Comparison of ENCODE assay signal across 29 cellular contexts in the genomic region with DNA sequence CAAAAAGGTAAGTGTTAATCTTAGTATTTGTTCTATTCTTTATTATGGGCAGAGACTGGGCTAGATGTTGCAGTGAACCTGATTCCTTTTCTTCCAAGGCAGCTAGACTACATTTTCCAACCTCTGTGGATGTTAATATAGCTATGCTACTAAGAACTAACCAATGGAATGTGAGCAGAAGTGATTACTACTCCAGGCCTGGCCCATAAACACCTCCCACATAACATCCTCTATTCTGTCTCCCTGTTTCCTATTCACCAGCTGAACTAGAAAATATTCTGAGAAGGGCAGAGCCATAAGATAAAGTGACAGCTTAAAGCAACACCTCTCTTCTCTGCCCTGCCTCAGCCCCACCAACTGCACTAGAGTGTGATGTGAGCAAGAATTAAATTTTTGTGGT. TPM values are rescaled to one million over a fixed set of nuclear protein-coding genes. Genes with fewer than 3 reads are reported as not detected.
"Had no signal": no experiment of that assay in that cellular context is flagged by ENCODE, and none has a peak within 500 bp of the region (broad histone marks: within the 10 kb centered on the region; RNA-seq: fewer than 3 reads in every experiment).

No MANE protein-coding gene starts in this region.

- H3K9ac ChIP-seq: neural progenitor cell had no signal

- H3K4me3 ChIP-seq: body of pancreas, coronary artery, gastrocnemius medialis, neural progenitor cell, right atrium auricular region had no signal

- H3K27me3 ChIP-seq: body of pancreas, gastrocnemius medialis, neural progenitor cell, right atrium auricular region had no signal

- H3K4me1 ChIP-seq: body of pancreas, neural progenitor cell, right atrium auricular region had no signal

- H3K36me3 ChIP-seq: gastrocnemius medialis, neural progenitor cell, right atrium auricular region had no signal

- H3K27ac Mint-ChIP-seq: activated CD4-positive, alpha-beta memory T cell treated with anti-CD3 and anti-CD28 coated beads, Interleukin-2, amount 10 ng/mL, durations not matched to agents 7 days and 5 days; activated CD4-positive, alpha-beta T cell treated with anti-CD3 and anti-CD28 coated beads for 36 hours; activated naive CD8-positive, alpha-beta T cell treated with anti-CD3 and anti-CD28 coated beads for 36 hours; activated T-helper 17 cell treated with anti-CD3 and anti-CD28 coated beads, Interleukin-2, amount 50 U/mL, for 72 hours; neural progenitor cell; progenitor cell of endocrine pancreas; type B pancreatic cell; WTC11 had no signal

- FAIRE-seq: endometrium, TTC549 had no signal

- H3K9me3 ChIP-seq: body of pancreas, gastrocnemius medialis, right atrium auricular region had no signal

- ATAC-seq: activated CD4-positive, alpha-beta T cell treated with anti-CD3 and anti-CD28 coated beads for 36 hours; activated T-helper 17 cell treated with anti-CD3 and anti-CD28 coated beads, Interleukin-2, amount 50 U/mL, for 72 hours; body of pancreas; gastrocnemius medialis; stimulated activated naive CD8-positive, alpha-beta T cell treated with anti-CD3 and anti-CD28 coated beads, Interleukin-15, amount 100 ng/mL, for 72 hours; WTC11 had no signal

- H2AFZ ChIP-seq: neural progenitor cell had no signal

- H3K36me3 Mint-ChIP-seq: activated naive CD8-positive, alpha-beta T cell treated with anti-CD3 and anti-CD28 coated beads for 36 hours; neural progenitor cell; type B pancreatic cell had no signal

- DNase-seq: activated CD4-positive, alpha-beta memory T cell treated with anti-CD3 and anti-CD28 coated beads, Interleukin-2, amount 10 ng/mL, durations not matched to agents 7 days and 5 days; activated CD4-positive, alpha-beta T cell treated with anti-CD3 and anti-CD28 coated beads for 36 hours; activated naive CD4-positive, alpha-beta T cell; activated naive CD8-positive, alpha-beta T cell treated with anti-CD3 and anti-CD28 coated beads for 36 hours; activated T-cell treated with anti-CD3 and anti-CD28 coated beads, Interleukin-2, amount 50 U/mL, for 1 hour; amygdala; body of pancreas; central memory CD4-positive, alpha-beta T cell; erythroblast; gastrocnemius medialis; head of caudate nucleus; stimulated activated CD4-positive, alpha-beta T cell treated with anti-CD3 and anti-CD28 coated beads, Interleukin-2, amount 100 ng/mL, for 48 hours; stimulated activated naive CD8-positive, alpha-beta T cell treated with anti-CD3 and anti-CD28 coated beads, Interleukin-15, amount 100 ng/mL, for 72 hours had no signal

- H3K4me2 ChIP-seq: neural progenitor cell had no signal

- H3K4me3 Mint-ChIP-seq: activated CD4-positive, alpha-beta memory T cell treated with anti-CD3 and anti-CD28 coated beads, Interleukin-2, amount 10 ng/mL, durations not matched to agents 7 days and 5 days; activated CD4-positive, alpha-beta T cell treated with anti-CD3 and anti-CD28 coated beads for 36 hours; activated naive CD8-positive, alpha-beta T cell treated with anti-CD3 and anti-CD28 coated beads for 36 hours; activated T-helper 17 cell treated with anti-CD3 and anti-CD28 coated beads, Interleukin-2, amount 50 U/mL, for 72 hours; memory B cell; neural progenitor cell; stimulated activated naive CD8-positive, alpha-beta T cell treated with anti-CD3 and anti-CD28 coated beads, Interleukin-15, amount 100 ng/mL, for 72 hours; type B pancreatic cell; WTC11 had no signal

- H3K4me1 Mint-ChIP-seq: neural progenitor cell; stimulated activated naive CD8-positive, alpha-beta T cell treated with anti-CD3 and anti-CD28 coated beads, Interleukin-15, amount 100 ng/mL, for 72 hours had no signal

- H3K27ac ChIP-seq: coronary artery, gastrocnemius medialis, neural progenitor cell, right atrium auricular region had no signal

- H3K27me3 Mint-ChIP-seq: activated CD4-positive, alpha-beta memory T cell treated with anti-CD3 and anti-CD28 coated beads, Interleukin-2, amount 10 ng/mL, durations not matched to agents 7 days and 5 days; activated CD4-positive, alpha-beta T cell treated with anti-CD3 and anti-CD28 coated beads for 36 hours; activated naive CD8-positive, alpha-beta T cell treated with anti-CD3 and anti-CD28 coated beads for 36 hours; activated T-helper 17 cell treated with anti-CD3 and anti-CD28 coated beads, Interleukin-2, amount 50 U/mL, for 72 hours; memory B cell; type B pancreatic cell had no signal

- H3K9me3 Mint-ChIP-seq: activated CD4-positive, alpha-beta memory T cell treated with anti-CD3 and anti-CD28 coated beads, Interleukin-2, amount 10 ng/mL, durations not matched to agents 7 days and 5 days; activated T-helper 17 cell treated with anti-CD3 and anti-CD28 coated beads, Interleukin-2, amount 50 U/mL, for 72 hours; neural progenitor cell; stimulated activated naive CD8-positive, alpha-beta T cell treated with anti-CD3 and anti-CD28 coated beads, Interleukin-15, amount 100 ng/mL, for 72 hours had no signal

RNA-seq across cellular contexts. Expression of a gene that starts 29.4 kb away (rescaled TPM):
- total RNA-seq: activated CD4-positive, alpha-beta memory T cell treated with anti-CD3 and anti-CD28 coated beads, Interleukin-2, amount 10 ng/mL, durations not matched to agents 7 days and 5 days; activated CD4-positive, alpha-beta T cell treated with anti-CD3 and anti-CD28 coated beads for 36 hours; activated naive CD8-positive, alpha-beta T cell treated with anti-CD3 and anti-CD28 coated beads for 36 hours; activated T-helper 17 cell treated with anti-CD3 and anti-CD28 coated beads, Interleukin-2, amount 50 U/mL, for 72 hours; body of pancreas; gastrocnemius medialis; liver; mononuclear cell; osteoblast; progenitor cell of endocrine pancreas; right atrium auricular region; skeletal muscle tissue; T-helper 2 cell treated with Interferon-gamma antibody and Interleukin-4, amounts not matched to agents 100 ng/mL and 5 ng/mL, for 36 hours; temporal lobe; WTC11 had no signal
- polyA plus RNA-seq: liver had no signal
